8 cellular contexts compared by ENCODE assay signal in the genomic region with DNA sequence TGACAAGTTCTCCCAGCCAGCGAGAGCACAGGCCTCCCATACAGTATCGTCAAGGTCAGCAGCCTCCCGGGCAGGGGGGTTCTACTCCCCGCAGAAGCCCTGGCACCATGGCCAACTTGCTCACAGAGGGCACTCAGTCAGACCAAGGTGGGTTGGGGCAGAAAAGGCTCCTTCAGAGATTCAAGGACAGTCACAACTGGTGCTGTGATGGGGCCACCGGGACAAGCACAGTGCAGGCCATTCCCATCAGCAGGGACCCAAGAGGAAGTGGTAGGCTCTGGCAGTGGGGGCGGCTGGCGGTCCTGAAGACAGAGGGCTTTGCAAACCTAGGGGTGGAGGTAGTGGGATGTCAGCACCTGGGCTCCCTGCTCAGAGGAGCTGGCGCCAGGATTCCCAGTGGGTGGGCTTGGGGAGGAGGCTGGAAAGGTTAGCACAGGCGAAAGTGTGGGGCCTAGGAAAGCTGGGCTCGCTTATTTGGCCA. TPM values are rescaled to one million over a fixed set of nuclear protein-coding genes. Genes with fewer than 3 reads are reported as not detected.
DNase-seq lines count a peak whose midpoint lies in the region; TF ChIP-seq lines count a peak whose summit lies in the region.

No MANE protein-coding gene starts in this region.

- TF ChIP-seq CTCF in fibroblast of the aortic adventitia (IDR thresholded peaks at IDR 0.05; ENCODE audit: insufficient read depth, low read length) (no peak), progenitor cell of endocrine pancreas (IDR thresholded peaks at IDR 0.05; ENCODE audit: unreplicated experiment) (no peak)

- no peaks in the 10 kb centered on the region for H3K36me3 Mint-ChIP-seq in progenitor cell of endocrine pancreas (ENCODE audit: insufficient read depth)

- peak overlapping the region; percentile 94 for H3K27ac Mint-ChIP-seq in progenitor cell of endocrine pancreas

- H3K4me3 ChIP-seq in fibroblast of the aortic adventitia (ENCODE audit: low read depth, low read length): peak overlapping the region; percentile 64

- H3K4me3 Mint-ChIP-seq in progenitor cell of endocrine pancreas (ENCODE audit: low read depth): peak overlapping the region; percentile 35

- peak; percentile 31 for DNase-seq in SIG-M5 treated with dmso at 0.1 percent for 504 hours (lab: John Stamatoyannopoulos, UW; ENCODE audit: unreplicated experiment)
- DNase-seq in SIG-M5 (lab: John Stamatoyannopoulos, UW): no peak
- peak; percentile 42 for DNase-seq in activated CD8-positive, alpha-beta memory T cell treated with anti-CD3 and anti-CD28 coated beads, Interleukin-2, amount 50 U/mL, for 4 hours
- DNase-seq in fibroblast of the aortic adventitia (ENCODE audit: low read depth): peak; percentile 9
- no peak for DNase-seq in progenitor cell of endocrine pancreas (ENCODE audit: low spot score, unreplicated experiment)
- no peak for DNase-seq in iPS-NIHi11 (ENCODE audit: low spot score)
- DNase-seq in LoVo (ENCODE audit: low spot score): no peak
- no peak for DNase-seq in retina

- H3K9me3 Mint-ChIP-seq in progenitor cell of endocrine pancreas (ENCODE audit: low read depth): no peaks in the 10 kb centered on the region

- no peaks in the 10 kb centered on the region for H3K27me3 Mint-ChIP-seq in progenitor cell of endocrine pancreas

- peaks cover 55% of the 10 kb centered on the region for H3K4me1 Mint-ChIP-seq in progenitor cell of endocrine pancreas (ENCODE audit: low read depth)

RNA-seq across cellular contexts. Expression of a gene that starts 5.3 kb away (rescaled TPM):
- total RNA-seq in fibroblast of the aortic adventitia (ENCODE audit: low replicate concordance) (527 and 883 TPM in 2 replicates), progenitor cell of endocrine pancreas (78.8 and 99.9 TPM in 2 replicates)

RNA-seq across cellular contexts. Expression of a gene that starts 30.8 kb away (rescaled TPM):
- total RNA-seq in fibroblast of the aortic adventitia (ENCODE audit: low replicate concordance) (42.7 and 172 TPM in 2 replicates), progenitor cell of endocrine pancreas (27.3 and 27.5 TPM in 2 replicates)

RNA-seq across cellular contexts. Expression of a gene that starts 34.8 kb away (rescaled TPM):
- total RNA-seq in fibroblast of the aortic adventitia (ENCODE audit: low replicate concordance) (0.41 and 5.8 TPM in 2 replicates), progenitor cell of endocrine pancreas (4.0 and 5.3 TPM in 2 replicates)

Comparison
In these comparisons a context has a peak if more than half of its experiments do, and no peak if none do; other contexts are left out.
1. DNase-seq: peak in SIG-M5 treated with dmso at 0.1 percent for 504 hours (single experiment), activated CD8-positive, alpha-beta memory T cell treated with anti-CD3 and anti-CD28 coated beads, Interleukin-2, amount 50 U/mL, for 4 hours (single experiment) and fibroblast of the aortic adventitia (single experiment); none in SIG-M5 (single experiment), progenitor cell of endocrine pancreas (single experiment), iPS-NIHi11 (single experiment), LoVo (single experiment) and retina (single experiment).